ENCODE assay signal across 14 cellular contexts in genomic region chr16:57785924-57786323, GRCh38. TPM values are rescaled to one million over a fixed set of nuclear protein-coding genes. Genes with fewer than 3 reads are reported as not detected.
A peak's percentile ranks its signal among the peaks of the same experiment; 100 is the strongest.
DNase-seq lines count a peak whose midpoint lies in the region; ATAC-seq and TF ChIP-seq lines count a peak whose summit lies in the region.
"Had no signal": no experiment of that assay in that cellular context is flagged by ENCODE, and none has a peak within 500 bp of the region (broad histone marks: within the 10 kb centered on the region; RNA-seq: fewer than 3 reads in every experiment).

No MANE protein-coding gene starts in this region.

- H4K20me1 ChIP-seq in osteoblast (ENCODE audit: insufficient read depth, low read length) = peaks cover 2% of the 10 kb centered on the region

- H3K79me2 ChIP-seq in osteoblast (ENCODE audit: insufficient read depth, low read length) = peaks cover 9% of the 10 kb centered on the region

- CTCF ChIA-PET in RWPE1 (lab: Yijun Ruan, JAX) = no interaction called here

- no peak overlapping the region for H3K4me3 ChIP-seq in osteoblast (ENCODE audit: insufficient read depth, low read length)
- H3K4me3 ChIP-seq in uterus = no peak overlapping the region
- no peak overlapping the region for H3K4me3 ChIP-seq in ascending aorta
- H3K4me3 ChIP-seq: A549 had no signal

- no peak for TF ChIP-seq POLR2A in uterus (IDR thresholded peaks at IDR 0.05)

- no peak overlapping the region for H3K4me2 ChIP-seq in osteoblast (ENCODE audit: insufficient read depth, low read length)
- H3K4me2 ChIP-seq: A549 had no signal

- H3K9me3 ChIP-seq in osteoblast (ENCODE audit: low read depth, low read length) = no peaks in the 10 kb centered on the region
- no peaks in the 10 kb centered on the region for H3K9me3 ChIP-seq in uterus
- H3K9me3 ChIP-seq in ascending aorta = no peaks in the 10 kb centered on the region
- H3K9me3 ChIP-seq: A549 had no signal

- TF ChIP-seq CTCF in C4-2B (conservative IDR thresholded peaks at IDR 0.05) (no peak), RWPE1 (conservative IDR thresholded peaks at IDR 0.05; ENCODE audit: low read depth) (no peak), osteoblast (IDR thresholded peaks at IDR 0.05; ENCODE audit: extremely low read depth, low read depth, low read length) (no peak), uterus (IDR thresholded peaks at IDR 0.05) (no peak), ascending aorta (IDR thresholded peaks at IDR 0.05) (no peak)

- H3K4me1 ChIP-seq in osteoblast (ENCODE audit: insufficient read depth, low read length) (peaks cover 11% of the 10 kb centered on the region), uterus (peaks cover 0 to 7% of the 10 kb centered on the region in 2 donors), ascending aorta (no peaks in the 10 kb centered on the region)

- H3K36me3 ChIP-seq in osteoblast (ENCODE audit: insufficient read depth, low read length) (peaks cover 34% of the 10 kb centered on the region), uterus (no peaks in the 10 kb centered on the region), ascending aorta (peaks cover 26 to 61% of the 10 kb centered on the region in 2 donors)

- DNase-seq in RWPE1 (ENCODE audit: low spot score) (no peak), osteoblast (ENCODE audit: insufficient read length, low spot score, missing footprints) (peak; percentile 68), uterus (no peak), SIG-M5 treated with dmso at 0.1 percent for 504 hours (lab: John Stamatoyannopoulos, UW; ENCODE audit: unreplicated experiment) (no peak), ascending aorta (ENCODE audit: low spot score in 2 of 2) (no peak)
- DNase-seq: AML-193; CD4-positive, alpha-beta memory T cell; DMS153; DMS79 treated with DMSO at 0.1 percent for 48 hours; GF-D8; H9 had no signal

- POLR2A ChIA-PET in RWPE1 (lab: Yijun Ruan, JAX; ENCODE audit: low non-redundant PET) = no interaction called here

- H3K27me3 ChIP-seq in osteoblast (ENCODE audit: insufficient read depth, low read length) (no peaks in the 10 kb centered on the region), uterus (no peaks in the 10 kb centered on the region), ascending aorta (no peaks in the 10 kb centered on the region)

- peak overlapping the region; percentile 32; the same call in 1 of the 2 replicates for H3K27ac ChIP-seq in C4-2B
- 0 out of 2 replicates have a peak overlapping the region, but pooled peaks have one; percentile 35 for H3K27ac ChIP-seq in RWPE1
- H3K27ac ChIP-seq in osteoblast (ENCODE audit: low read depth, low read length) = no peak overlapping the region
- H3K27ac ChIP-seq in uterus = peak overlapping the region; percentile 8 to 53
- no peak overlapping the region for H3K27ac ChIP-seq in ascending aorta

- intact Hi-C loops in uterus (cut with DNase I; ENCODE audit: low total_unique reads) (no loop called here), ascending aorta (cut with DNase I) (no loop called here)

- no peak for ATAC-seq in HG02981 (IDR thresholded peaks at IDR 0.05; ENCODE audit: unreplicated experiment)

- H2AFZ ChIP-seq in osteoblast (ENCODE audit: low read length) = no peak overlapping the region

RNA-seq across cellular contexts. Expression of gene KIFC3, which starts 16.4 kb away (rescaled TPM):
- total RNA-seq in osteoblast = 40.5 and 41.0 TPM in 2 replicates
- total RNA-seq in uterus = 10 to 100 TPM in 2 of 4 donors, 1 to 10 TPM in 2; 3.2 to 44.2 (median 17.4) TPM
- 54.9 TPM for total RNA-seq in ascending aorta

RNA-seq across cellular contexts. Expression of gene KATNB1, which starts 50.4 kb away (rescaled TPM):
- total RNA-seq in osteoblast (17.7 and 24.6 TPM in 2 replicates), uterus (10 to 100 TPM; 13.3 to 27.4 (median 18.1) TPM), ascending aorta (35.3 TPM)

Comparison
In these comparisons a context has a peak if more than half of its experiments do, and no peak if none do; other contexts are left out.
1. H3K27ac ChIP-seq: peak in C4-2B (single experiment), RWPE1 (single experiment) and uterus (2 of 2); none in osteoblast (single experiment) and ascending aorta (0 of 2).